Comparison of ENCODE assay signal across 1 cellular context in the genomic region with DNA sequence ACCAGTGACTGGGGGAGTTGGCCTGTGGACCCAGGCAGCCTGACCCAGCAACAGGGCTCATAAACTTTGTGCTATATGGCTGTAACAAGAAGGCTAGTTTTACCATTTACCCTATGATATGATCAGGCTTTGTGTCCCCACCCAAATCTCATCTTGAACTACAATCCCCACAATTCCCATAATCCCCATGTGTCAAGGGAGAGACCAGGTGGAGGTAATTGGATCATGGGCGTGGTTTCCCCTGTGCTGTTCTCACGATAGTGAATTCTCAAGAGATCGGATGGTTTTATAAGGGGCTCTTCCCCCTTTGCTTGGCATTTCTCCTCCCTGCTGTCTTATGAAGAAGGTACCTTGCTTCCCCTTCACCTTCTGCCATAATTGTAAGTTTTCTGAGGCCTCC.
TF ChIP-seq lines count a peak whose summit lies in the region.

No MANE protein-coding gene starts in this region.

TF ChIP-seq in Ishikawa, 13 proteins besides CTCF, POLR2A, EP300 and RAD21 (continued from another document):
- TF ChIP-seq, protein P1, sequence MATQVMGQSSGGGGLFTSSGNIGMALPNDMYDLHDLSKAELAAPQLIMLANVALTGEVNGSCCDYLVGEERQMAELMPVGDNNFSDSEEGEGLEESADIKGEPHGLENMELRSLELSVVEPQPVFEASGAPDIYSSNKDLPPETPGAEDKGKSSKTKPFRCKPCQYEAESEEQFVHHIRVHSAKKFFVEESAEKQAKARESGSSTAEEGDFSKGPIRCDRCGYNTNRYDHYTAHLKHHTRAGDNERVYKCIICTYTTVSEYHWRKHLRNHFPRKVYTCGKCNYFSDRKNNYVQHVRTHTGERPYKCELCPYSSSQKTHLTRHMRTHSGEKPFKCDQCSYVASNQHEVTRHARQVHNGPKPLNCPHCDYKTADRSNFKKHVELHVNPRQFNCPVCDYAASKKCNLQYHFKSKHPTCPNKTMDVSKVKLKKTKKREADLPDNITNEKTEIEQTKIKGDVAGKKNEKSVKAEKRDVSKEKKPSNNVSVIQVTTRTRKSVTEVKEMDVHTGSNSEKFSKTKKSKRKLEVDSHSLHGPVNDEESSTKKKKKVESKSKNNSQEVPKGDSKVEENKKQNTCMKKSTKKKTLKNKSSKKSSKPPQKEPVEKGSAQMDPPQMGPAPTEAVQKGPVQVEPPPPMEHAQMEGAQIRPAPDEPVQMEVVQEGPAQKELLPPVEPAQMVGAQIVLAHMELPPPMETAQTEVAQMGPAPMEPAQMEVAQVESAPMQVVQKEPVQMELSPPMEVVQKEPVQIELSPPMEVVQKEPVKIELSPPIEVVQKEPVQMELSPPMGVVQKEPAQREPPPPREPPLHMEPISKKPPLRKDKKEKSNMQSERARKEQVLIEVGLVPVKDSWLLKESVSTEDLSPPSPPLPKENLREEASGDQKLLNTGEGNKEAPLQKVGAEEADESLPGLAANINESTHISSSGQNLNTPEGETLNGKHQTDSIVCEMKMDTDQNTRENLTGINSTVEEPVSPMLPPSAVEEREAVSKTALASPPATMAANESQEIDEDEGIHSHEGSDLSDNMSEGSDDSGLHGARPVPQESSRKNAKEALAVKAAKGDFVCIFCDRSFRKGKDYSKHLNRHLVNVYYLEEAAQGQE (IDR thresholded peaks at IDR 0.05; ENCODE audit: low read depth) = no peak
- TF ChIP-seq FOXM1 (IDR thresholded peaks at IDR 0.05; ENCODE audit: borderline replicate concordance, low read depth) = no peak
